39 cellular contexts compared by ENCODE assay signal in genomic region chr3:127855246-127855645, GRCh38. TPM values are rescaled to one million over a fixed set of nuclear protein-coding genes. Genes with fewer than 3 reads are reported as not detected.
"Had no signal": no experiment of that assay in that cellular context is flagged by ENCODE, and none has a peak within 500 bp of the region (broad histone marks: within the 10 kb centered on the region; RNA-seq: fewer than 3 reads in every experiment).

No MANE protein-coding gene starts in this region.

- H3K4me3 Mint-ChIP-seq: activated naive CD4-positive, alpha-beta T cell treated with anti-CD3 and anti-CD28 coated beads for 36 hours; activated naive CD4-positive, alpha-beta T cell treated with anti-CD3 and anti-CD28 coated beads, Interleukin-2, amount 10 ng/mL, durations not matched to agents 7 days and 5 days; activated naive CD4-positive, alpha-beta T cell treated with anti-CD3 and anti-CD28 coated beads, Interleukin-2, amount 50 U/mL, for 24 hours; activated naive CD8-positive, alpha-beta T cell; activated naive CD8-positive, alpha-beta T cell treated with anti-CD3 and anti-CD28 coated beads for 36 hours; activated naive CD8-positive, alpha-beta T cell treated with anti-CD3 and anti-CD28 coated beads, Interleukin-2, amount 10 ng/mL, durations not matched to agents 7 days and 5 days; activated naive CD8-positive, alpha-beta T cell treated with anti-CD3 and anti-CD28 coated beads, Interleukin-2, amount 50 U/mL, for 24 hours; activated T-cell treated with anti-CD3 and anti-CD28 coated beads, Interleukin-2, amount 50 U/mL, for 24 hours; activated T-cell treated with anti-CD3 and anti-CD28 coated beads, Interleukin-2, amount 50 U/mL, for 4 hours; activated T-cell treated with anti-CD3 and anti-CD28 coated beads, Interleukin-2, amount 50 U/mL, for 72 hours; activated T-helper 1 cell treated with anti-CD3 and anti-CD28 coated beads, Interleukin-12 subunit alpha, Interleukin-12 subunit beta, Interleukin-2, Interleukin-4 antibody, amounts not matched to agents 30 ng/mL and 10 ng/mL and 1 ng/mL, durations not matched to agents 14 hours and 24 hours and 36 hours; activated T-helper 17 cell treated with anti-CD3 and anti-CD28 coated beads, Interleukin-2, amount 50 U/mL, for 72 hours; brain; central memory CD8-positive, alpha-beta T cell had no signal

- H3K4me1 Mint-ChIP-seq: activated naive CD4-positive, alpha-beta T cell treated with anti-CD3 and anti-CD28 coated beads, Interleukin-2, amount 10 ng/mL, durations not matched to agents 7 days and 5 days; activated naive CD4-positive, alpha-beta T cell treated with anti-CD3 and anti-CD28 coated beads, Interleukin-2, amount 50 U/mL, for 24 hours; activated T-helper 17 cell treated with anti-CD3 and anti-CD28 coated beads, Interleukin-2, amount 50 U/mL, for 72 hours; central memory CD8-positive, alpha-beta T cell had no signal

- H3K27me3 ChIP-seq: adrenal gland, ascending aorta, body of pancreas, brain microvascular endothelial cell, breast epithelium, cardiac muscle cell had no signal

- H3K27ac Mint-ChIP-seq: activated naive CD4-positive, alpha-beta T cell treated with anti-CD3 and anti-CD28 coated beads for 36 hours; activated naive CD4-positive, alpha-beta T cell treated with anti-CD3 and anti-CD28 coated beads, Interleukin-2, amount 50 U/mL, for 72 hours; activated naive CD8-positive, alpha-beta T cell; activated naive CD8-positive, alpha-beta T cell treated with anti-CD3 and anti-CD28 coated beads for 36 hours; activated naive CD8-positive, alpha-beta T cell treated with anti-CD3 and anti-CD28 coated beads, Interleukin-2, amount 10 ng/mL, durations not matched to agents 7 days and 5 days; activated naive CD8-positive, alpha-beta T cell treated with anti-CD3 and anti-CD28 coated beads, Interleukin-2, amount 50 U/mL, for 24 hours; activated T-cell treated with anti-CD3 and anti-CD28 coated beads, Interleukin-2, amount 50 U/mL, for 24 hours; activated T-cell treated with anti-CD3 and anti-CD28 coated beads, Interleukin-2, amount 50 U/mL, for 72 hours; activated T-helper 1 cell treated with anti-CD3 and anti-CD28 coated beads, Interleukin-12 subunit alpha, Interleukin-12 subunit beta, Interleukin-2, Interleukin-4 antibody, amounts not matched to agents 30 ng/mL and 10 ng/mL and 1 ng/mL, durations not matched to agents 14 hours and 24 hours and 36 hours; activated T-helper 17 cell treated with anti-CD3 and anti-CD28 coated beads, Interleukin-2, amount 50 U/mL, for 72 hours; activated T-helper 2 cell treated with anti-CD3 and anti-CD28 coated beads, Interferon-gamma antibody, Interleukin-2, Interleukin-4, amounts not matched to agents 10 μg/mL and 5 μg/mL and 100 μg/mL, durations not matched to agents 14 hours and 24 hours and 36 hours; brain had no signal

- H3K4me3 ChIP-seq: adrenal gland, ascending aorta, body of pancreas, breast epithelium, cardiac muscle cell had no signal

- H3K36me3 ChIP-seq: adrenal gland, ascending aorta, brain microvascular endothelial cell, breast epithelium, cardiac muscle cell had no signal

- H3K9me3 ChIP-seq: adrenal gland, ascending aorta, body of pancreas, breast epithelium had no signal

- ATAC-seq: activated naive CD4-positive, alpha-beta T cell treated with anti-CD3 and anti-CD28 coated beads, Interleukin-2, amount 50 U/mL, for 72 hours; activated naive CD8-positive, alpha-beta T cell treated with anti-CD3 and anti-CD28 coated beads, Interleukin-2, amount 50 U/mL, for 24 hours; activated T-cell treated with anti-CD3 and anti-CD28 coated beads, Interleukin-2, amount 50 U/mL, for 4 hours; activated T-cell treated with anti-CD3 and anti-CD28 coated beads, Interleukin-2, amount 50 U/mL, for 72 hours; activated T-helper 17 cell treated with anti-CD3 and anti-CD28 coated beads, Interleukin-2, amount 50 U/mL, for 72 hours; body of pancreas had no signal

- H3K27ac ChIP-seq: adrenal gland, ascending aorta, body of pancreas, brain microvascular endothelial cell, breast epithelium, cardiac muscle cell had no signal

- DNase-seq: activated effector memory CD4-positive, alpha-beta T cell treated with anti-CD3 and anti-CD28 coated beads, Interleukin-2, amount 50 U/mL, for 16 hours; activated effector memory CD4-positive, alpha-beta T cell treated with Interleukin-2 at 50 U/mL for 16 hours; activated gamma-delta T cell; activated gamma-delta T cell treated with Interleukin-2 at 50 U/mL for 16 hours; activated naive CD4-positive, alpha-beta T cell; activated naive CD4-positive, alpha-beta T cell treated with anti-CD3 and anti-CD28 coated beads for 36 hours; activated naive CD4-positive, alpha-beta T cell treated with anti-CD3 and anti-CD28 coated beads, Interleukin-2, amount 10 ng/mL, durations not matched to agents 7 days and 5 days; activated naive CD4-positive, alpha-beta T cell treated with anti-CD3 and anti-CD28 coated beads, Interleukin-2, amount 50 U/mL, for 16 hours; activated naive CD4-positive, alpha-beta T cell treated with Interleukin-2 at 50 U/mL for 16 hours; activated naive CD8-positive, alpha-beta T cell treated with anti-CD3 and anti-CD28 coated beads for 36 hours; activated naive CD8-positive, alpha-beta T cell treated with anti-CD3 and anti-CD28 coated beads, Interleukin-2, amount 10 ng/mL, durations not matched to agents 7 days and 5 days; activated naive CD8-positive, alpha-beta T cell treated with anti-CD3 and anti-CD28 coated beads, Interleukin-2, amount 50 U/mL, for 24 hours; activated T-cell treated with anti-CD3 and anti-CD28 coated beads, Interleukin-2, amount 50 U/mL, for 1 hour; activated T-cell treated with anti-CD3 and anti-CD28 coated beads, Interleukin-2, amount 50 U/mL, for 24 hours; activated T-cell treated with anti-CD3 and anti-CD28 coated beads, Interleukin-2, amount 50 U/mL, for 4 hours; activated T-cell treated with anti-CD3 and anti-CD28 coated beads, Interleukin-2, amount 50 U/mL, for 48 hours; activated T-cell treated with anti-CD3 and anti-CD28 coated beads, Interleukin-2, amount 50 U/mL, for 72 hours; adrenal gland; amniotic stem cell; amygdala; anterior cingulate cortex; body of pancreas; brain microvascular endothelial cell; caudate nucleus; central memory CD4-positive, alpha-beta T cell; cerebellar nuclear complex had no signal

- H3K36me3 Mint-ChIP-seq: activated naive CD4-positive, alpha-beta T cell treated with anti-CD3 and anti-CD28 coated beads, Interleukin-2, amount 10 ng/mL, durations not matched to agents 7 days and 5 days; activated naive CD4-positive, alpha-beta T cell treated with anti-CD3 and anti-CD28 coated beads, Interleukin-2, amount 50 U/mL, for 24 hours; activated naive CD4-positive, alpha-beta T cell treated with anti-CD3 and anti-CD28 coated beads, Interleukin-2, amount 50 U/mL, for 72 hours; activated naive CD8-positive, alpha-beta T cell; activated naive CD8-positive, alpha-beta T cell treated with anti-CD3 and anti-CD28 coated beads for 36 hours; activated naive CD8-positive, alpha-beta T cell treated with anti-CD3 and anti-CD28 coated beads, Interleukin-2, amount 10 ng/mL, durations not matched to agents 7 days and 5 days; brain had no signal

- H3K27me3 Mint-ChIP-seq: activated naive CD4-positive, alpha-beta T cell treated with anti-CD3 and anti-CD28 coated beads, Interleukin-2, amount 50 U/mL, for 24 hours; activated naive CD8-positive, alpha-beta T cell; activated T-cell treated with anti-CD3 and anti-CD28 coated beads, Interleukin-2, amount 50 U/mL, for 24 hours had no signal

- H3K9me3 Mint-ChIP-seq: activated naive CD4-positive, alpha-beta T cell treated with anti-CD3 and anti-CD28 coated beads for 36 hours; activated naive CD4-positive, alpha-beta T cell treated with anti-CD3 and anti-CD28 coated beads, Interleukin-2, amount 10 ng/mL, durations not matched to agents 7 days and 5 days; activated naive CD4-positive, alpha-beta T cell treated with anti-CD3 and anti-CD28 coated beads, Interleukin-2, amount 50 U/mL, for 24 hours; activated naive CD4-positive, alpha-beta T cell treated with anti-CD3 and anti-CD28 coated beads, Interleukin-2, amount 50 U/mL, for 72 hours; activated naive CD8-positive, alpha-beta T cell treated with anti-CD3 and anti-CD28 coated beads for 36 hours; activated naive CD8-positive, alpha-beta T cell treated with anti-CD3 and anti-CD28 coated beads, Interleukin-2, amount 10 ng/mL, durations not matched to agents 7 days and 5 days; activated naive CD8-positive, alpha-beta T cell treated with anti-CD3 and anti-CD28 coated beads, Interleukin-2, amount 50 U/mL, for 24 hours; activated T-cell treated with anti-CD3 and anti-CD28 coated beads, Interleukin-2, amount 50 U/mL, for 24 hours; activated T-cell treated with anti-CD3 and anti-CD28 coated beads, Interleukin-2, amount 50 U/mL, for 4 hours; activated T-cell treated with anti-CD3 and anti-CD28 coated beads, Interleukin-2, amount 50 U/mL, for 72 hours; activated T-helper 1 cell treated with anti-CD3 and anti-CD28 coated beads, Interleukin-12 subunit alpha, Interleukin-12 subunit beta, Interleukin-2, Interleukin-4 antibody, amounts not matched to agents 30 ng/mL and 10 ng/mL and 1 ng/mL, durations not matched to agents 14 hours and 24 hours and 36 hours; activated T-helper 17 cell treated with anti-CD3 and anti-CD28 coated beads, Interleukin-2, amount 50 U/mL, for 72 hours; activated T-helper 2 cell treated with anti-CD3 and anti-CD28 coated beads, Interferon-gamma antibody, Interleukin-2, Interleukin-4, amounts not matched to agents 10 μg/mL and 5 μg/mL and 100 μg/mL, durations not matched to agents 14 hours and 24 hours and 36 hours; central memory CD8-positive, alpha-beta T cell had no signal

- H3K4me1 ChIP-seq: adrenal gland, ascending aorta, body of pancreas, breast epithelium had no signal

RNA-seq across cellular contexts. Expression of gene KBTBD12, which starts 59.8 kb away (rescaled TPM):
- total RNA-seq: activated naive CD4-positive, alpha-beta T cell treated with anti-CD3 and anti-CD28 coated beads for 36 hours; activated naive CD4-positive, alpha-beta T cell treated with anti-CD3 and anti-CD28 coated beads, Interleukin-2, amount 50 U/mL, for 72 hours; activated naive CD8-positive, alpha-beta T cell treated with anti-CD3 and anti-CD28 coated beads for 36 hours; activated naive CD8-positive, alpha-beta T cell treated with anti-CD3 and anti-CD28 coated beads, Interleukin-2, amount 10 ng/mL, durations not matched to agents 7 days and 5 days; activated T-cell treated with anti-CD3 and anti-CD28 coated beads, Interleukin-2, amount 50 U/mL, for 72 hours; activated T-helper 1 cell treated with anti-CD3 and anti-CD28 coated beads, Interleukin-12 subunit alpha, Interleukin-12 subunit beta, Interleukin-2, Interleukin-4 antibody, amounts not matched to agents 30 ng/mL and 10 ng/mL and 1 ng/mL, durations not matched to agents 14 hours and 24 hours and 36 hours; activated T-helper 17 cell treated with anti-CD3 and anti-CD28 coated beads, Interleukin-2, amount 50 U/mL, for 72 hours; astrocyte; chondrocyte had no signal
